In genomic region chr13:41458939-41459753, GRCh38 we compare ENCODE assay signal across 8 cellular contexts. TPM values are rescaled to one million over a fixed set of nuclear protein-coding genes. Genes with fewer than 3 reads are reported as not detected.
DNase-seq lines count a peak whose midpoint lies in the region; ATAC-seq, FAIRE-seq and TF ChIP-seq lines count a peak whose summit lies in the region.

No MANE protein-coding gene starts in this region.

- peaks cover under 1% of the 10 kb centered on the region; the same call in 1 of the 2 replicates for H3K79me2 ChIP-seq in GM12878 (ENCODE audit: control insufficient read depth, insufficient read depth, low read length)

- TF ChIP-seq EP300 in GM12878 (IDR thresholded peaks at IDR 0.05; ENCODE audit: borderline replicate concordance in 1 of 2, control insufficient read depth in 1 of 2, low read depth in 2 of 2, low read length in 2 of 2), result no peak

- WGBS in GM12878 (ENCODE audit: insufficient coverage, insufficient replicate concordance, low lambda C conversion rate, missing lambda C conversion rate), result 73% methylated on average over 4 of the region's 4 CpGs

- no peak overlapping the region; the same call in 1 of the 2 replicates for H2AFZ ChIP-seq in GM12878 (ENCODE audit: control insufficient read depth, low read depth, low read length)

- POLR2A ChIA-PET in GM12878 (lab: Charles Lee), result interaction anchor here (0.8 kb wide), 1 partner anchor 33 kb away, joined by 3 read pairs; no protein-coding TSS in a partner anchor

- SMC1A ChIA-PET in GM12878 (lab: Charles Lee; ENCODE audit: uncharacterized antibody, unreplicated experiment), result interaction anchor here (0.7 to 2.9 kb wide), 16 partner anchors 10 to 209 kb away, joined by 3 to 24 read pairs (median 4); no protein-coding TSS in a partner anchor

- no peak overlapping the region for H3K27ac ChIP-seq in GM12878 (ENCODE audit: control insufficient read depth, insufficient read depth)

- BruUV-seq in GM12878 (replicated peaks; lab: Mats Ljungman, UMichigan), result TSS peak; percentile 60

- peak; percentile 59 for ATAC-seq in GM12878
- no peak for ATAC-seq in GM19455 (IDR thresholded peaks at IDR 0.05; ENCODE audit: unreplicated experiment)

- peak; percentile 64 to 90 (median 86) for TF ChIP-seq CTCF in GM12878 (IDR thresholded peaks at IDR 0.05 in 2 of 3, conservative IDR thresholded peaks at IDR 0.05 in 1 of 3; ENCODE audit: control insufficient read depth in 2 of 3, extremely low read depth in 1 of 3, insufficient read depth in 1 of 3, low read depth in 3 of 3, low read length in 3 of 3)

- H4K20me1 ChIP-seq in GM12878 (ENCODE audit: control insufficient read depth, insufficient read depth), result no peaks in the 10 kb centered on the region

- no peak for TF ChIP-seq POLR2A in GM12878 (IDR thresholded peaks at IDR 0.05; ENCODE audit: low read depth, low read length)

- H3K4me3 ChIP-seq in H7 (ENCODE audit: insufficient read depth, low read depth, low read length) (no peak overlapping the region), GM12878 (peak overlapping the region; percentile 80; the same call in 1 of the 2 replicates)

- in situ Hi-C loops in ACHN (cut with HindIII; ENCODE audit: low pct_ligation_motif_present, low pct_unique_long_range_greater_than_20kb, low sequenced_read_pairs) (no loop called here), GM12878 (cut with MboI) (no loop called here)

- H3K4me1 ChIP-seq in GM12878 (ENCODE audit: control insufficient read depth, insufficient read depth, low read length), result peaks cover 53% of the 10 kb centered on the region

- no peak for FAIRE-seq in GM12878 (lab: Jason Lieb, UNC)

- CTCF ChIA-PET in GM12878 (lab: Yijun Ruan, JAX), result interaction anchor here (0.7 to 2.8 kb wide), 23 partner anchors 12 to 307 kb away, joined by 3 to 21 read pairs (median 4); no protein-coding TSS in a partner anchor

- H3K27me3 ChIP-seq in H7 (ENCODE audit: control insufficient read depth, insufficient read depth, low read length), result peaks cover 57% of the 10 kb centered on the region
- peaks cover 0 to 7% of the 10 kb centered on the region in 2 experiments; a peak in 2 of 4 replicates for H3K27me3 ChIP-seq in GM12878 (replicated peaks in 1 of 2; ENCODE audit: control insufficient read depth in 2 of 2, insufficient read depth in 2 of 2, low read length in 1 of 2)

- H3K36me3 ChIP-seq in H7 (replicated peaks; ENCODE audit: control insufficient read depth, insufficient read depth, low read length) (no peaks in the 10 kb centered on the region), GM12878 (ENCODE audit: control insufficient read depth in 2 of 2, insufficient read depth in 2 of 2, low read length in 1 of 2) (no peaks in the 10 kb centered on the region; a peak in 1 of 4 replicates)

- DNase-seq in ACHN (peak; percentile 35), H7 (peak; percentile 82), T follicular helper cell (ENCODE audit: low read depth) (peak; percentile 45), GM12878 (ENCODE audit: low read depth, low spot score) (no peak), inferior parietal cortex (ENCODE audit: extremely low spot score) (peak; percentile 48), NCI-H2081 treated with DMSO at 0.1 percent for 48 hours (lab: John Stamatoyannopoulos, UW) (no peak)
- DNase-seq in stimulated activated CD4-positive, alpha-beta T cell treated with anti-CD3 and anti-CD28 coated beads, Interleukin-1b, Interleukin-23, amount 100 ng/mL, for 48 hours, result peak; percentile 72

- peak overlapping the region; percentile 74 for H3K4me2 ChIP-seq in GM12878 (ENCODE audit: control insufficient read depth, insufficient read depth)

- intact Hi-C loops in GM12878 (cut with micrococcal nuclease; ENCODE audit: unreplicated experiment), result no loop called here

- RAD21 ChIA-PET in GM12878 (lab: Charles Lee; ENCODE audit: unreplicated experiment), result interaction anchor here (0.7 to 2.6 kb wide), 8 partner anchors 29 to 209 kb away, joined by 3 to 9 read pairs (median 3); no protein-coding TSS in a partner anchor

- peak; percentile 64 for TF ChIP-seq RAD21 in GM12878 (IDR thresholded peaks at IDR 0.05; ENCODE audit: insufficient read depth, low read depth, low read length)

- no peak overlapping the region for H3K9ac ChIP-seq in GM12878 (ENCODE audit: control insufficient read depth, insufficient read depth, low read length)

- H3K9me3 ChIP-seq in GM12878 (replicated peaks; ENCODE audit: control insufficient read depth, insufficient read depth, low read length), result no peaks in the 10 kb centered on the region

TF ChIP-seq in GM12878, 131 proteins besides CTCF, POLR2A, EP300 and RAD21:
- peak; percentile 46; the same call in 1 of the 2 replicates for TF ChIP-seq SMC3 (IDR thresholded peaks at IDR 0.05; ENCODE audit: borderline replicate concordance, low read length)
- 0 out of 2 replicates have a peak, but pooled peaks have one; percentile 14 for TF ChIP-seq TCF12 (IDR thresholded peaks at IDR 0.05; ENCODE audit: low read depth, low read length)
- no peak for TF ChIP-seq ZBED1 (IDR thresholded peaks at IDR 0.05; ENCODE audit: borderline replicate concordance)
- peak; percentile 49 for TF ChIP-seq YY1 (IDR thresholded peaks at IDR 0.05; ENCODE audit: low read depth, low read length)

RNA-seq across cellular contexts. Expression of gene RGCC, which starts 1.8 kb away (rescaled TPM):
- total RNA-seq in H7 (2014; rRNA removed; shearing (Covaris generic)), result 1.0 TPM in 1 of 2 replicates, not detected in the other
- not detected in 2 replicates for total RNA-seq in GM12878 (2013; cell fraction: nucleolus; rRNA removed)
- total RNA-seq in GM12878 (2014; rRNA removed) (14.6 and 19.4 TPM in 2 replicates), GM12878 (2014; rRNA removed; fragmentation: Illumina TruSeq; extraction: Trizol) (10.0 and 11.6 TPM in 2 replicates), GM12878 (2021) (10.0 and 10.5 TPM in 2 replicates)
- 4.5 TPM for polyA plus RNA-seq in GM12878 (2011; ENCODE audit: low read depth)
- polyA plus RNA-seq in GM12878 (2011; rRNA removed) (0.36 and 0.41 TPM in 2 replicates), GM12878 (2014; fragmentation: Illumina TruSeq; extraction: Trizol) (8.2 and 9.6 TPM in 2 replicates), GM12878 (2014; fragmentation: Nextera tagmentation; extraction: Ambion mirVana) (1 to 10 TPM; 6.2 to 9.8 TPM), GM12878 (2014; rRNA removed) (16.8 and 18.1 TPM in 2 replicates), GM12878 (2016; fragmentation: Nextera tagmentation; extraction: Ambion mirVana) (10 to 100 TPM in 1 of 2 experiments, 1 to 10 TPM in 1; 5.6 to 11.9 TPM)
- polyA plus RNA-seq in GM12878 (2011; cell fraction: cytosol; rRNA removed), result 0.39 and 0.42 TPM in 2 replicates
- 0.12 and 0.54 TPM in 2 replicates for polyA plus RNA-seq in GM12878 (2011; cell fraction: nucleus; rRNA removed)
- polyA plus RNA-seq in GM12878 (2012), result 6.6 and 11.5 TPM in 2 replicates
- not detected in 2 replicates for polyA minus RNA-seq in GM12878 (2011; rRNA and poly(A)+ RNA removed)
- not detected in 2 replicates for polyA minus RNA-seq in GM12878 (2011; cell fraction: cytosol; rRNA and poly(A)+ RNA removed)
- not detected in 2 replicates for polyA minus RNA-seq in GM12878 (2011; cell fraction: nucleus; rRNA and poly(A)+ RNA removed)

Comparison
In these comparisons a context has a peak if more than half of its experiments do, and no peak if none do; other contexts are left out.
1. DNase-seq: peak in ACHN (single experiment), H7 (single experiment), T follicular helper cell (single experiment), inferior parietal cortex (single experiment) and stimulated activated CD4-positive, alpha-beta T cell treated with anti-CD3 and anti-CD28 coated beads, Interleukin-1b, Interleukin-23, amount 100 ng/mL, for 48 hours (single experiment); none in GM12878 (single experiment) and NCI-H2081 treated with DMSO at 0.1 percent for 48 hours (single experiment).